9 cellular contexts compared by ENCODE assay signal in the genomic region with DNA sequence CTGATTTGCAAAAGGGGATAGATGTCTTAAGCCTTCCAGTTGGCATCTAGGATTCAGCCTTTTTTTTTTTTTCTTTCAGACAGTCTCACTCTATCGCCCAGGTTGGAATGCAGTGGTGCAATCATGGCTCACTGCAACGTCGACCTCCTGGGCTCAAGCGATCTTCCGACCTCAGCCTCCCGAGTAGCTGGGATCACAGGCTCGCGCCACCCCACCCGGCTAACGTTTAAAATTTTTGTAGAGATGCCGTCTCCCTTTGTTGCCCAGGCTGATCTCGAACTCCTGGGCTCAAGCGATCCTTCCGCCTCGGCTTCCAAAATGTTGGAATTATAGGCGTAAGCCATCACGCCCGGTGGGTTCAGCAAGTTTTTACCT. TPM values are rescaled to one million over a fixed set of nuclear protein-coding genes. Genes with fewer than 3 reads are reported as not detected.
DNase-seq lines count a peak whose midpoint lies in the region; ATAC-seq, FAIRE-seq and TF ChIP-seq lines count a peak whose summit lies in the region.
"Had no signal": no experiment of that assay in that cellular context is flagged by ENCODE, and none has a peak within 500 bp of the region (broad histone marks: within the 10 kb centered on the region; RNA-seq: fewer than 3 reads in every experiment).

No MANE protein-coding gene starts in this region.

- H4K20me1 ChIP-seq in BLaER1: peaks cover 16% of the 10 kb centered on the region; the same call in 1 of the 2 replicates
- peaks cover 17% of the 10 kb centered on the region for H4K20me1 ChIP-seq in GM23338 (replicated peaks; ENCODE audit: insufficient read depth)
- H4K20me1 ChIP-seq in GM12878 (ENCODE audit: control insufficient read depth, insufficient read depth): no peaks in the 10 kb centered on the region
- H4K20me1 ChIP-seq in neural progenitor cell (ENCODE audit: low read depth): no peaks in the 10 kb centered on the region

- TF ChIP-seq EP300 in GM12878 (IDR thresholded peaks at IDR 0.05; ENCODE audit: borderline replicate concordance in 1 of 2, control insufficient read depth in 1 of 2, low read depth in 2 of 2, low read length in 2 of 2): no peak

- CTCF ChIA-PET in GM12878 (lab: Yijun Ruan, JAX): interaction anchor here (1.0 to 5.2 kb wide), 3 partner anchors 20 to 401 kb away, joined by 3 to 56 read pairs (median 20); a partner anchor contains a TSS

- peaks cover 2% of the 10 kb centered on the region; the same call in 1 of the 3 replicates for H3K36me3 Mint-ChIP-seq in GM23338 (ENCODE audit: low read depth)
- H3K36me3 Mint-ChIP-seq in neural progenitor cell: peaks cover 4% of the 10 kb centered on the region

- no peaks in the 10 kb centered on the region for H3K9me2 ChIP-seq in GM23338 (ENCODE audit: insufficient read depth)

- H3K4me1 Mint-ChIP-seq in GM23338 (peaks cover 31% of the 10 kb centered on the region), neural progenitor cell (peaks cover 51% of the 10 kb centered on the region)

- TF ChIP-seq RAD21 in GM12878 (IDR thresholded peaks at IDR 0.05; ENCODE audit: insufficient read depth, low read depth, low read length): no peak

- H2AFZ ChIP-seq in GM23338 (no peak overlapping the region), GM12878 (ENCODE audit: control insufficient read depth, low read depth, low read length) (peak overlapping the region; percentile 60), neural progenitor cell (replicated peaks) (no peak overlapping the region)

- in situ Hi-C loops in GM12878 (cut with MboI): loop anchor here (10.0 kb wide), 1 partner anchor 728 kb away; a partner anchor contains a TSS

- H3K4me3 ChIP-seq in BLaER1 (no peak overlapping the region), GM23338 (0 out of 2 replicates have a peak overlapping the region, but pooled peaks have one; percentile 12), GM12878 (no peak overlapping the region), neural progenitor cell (peak overlapping the region; percentile 93)

- no peak overlapping the region; the same call in 1 of the 2 replicates for H3K27ac ChIP-seq in BLaER1
- H3K27ac ChIP-seq in GM23338 (ENCODE audit: low read depth): 0 out of 2 replicates have a peak overlapping the region, but pooled peaks have one; percentile 34
- H3K27ac ChIP-seq in GM12878 (ENCODE audit: control insufficient read depth, insufficient read depth): no peak overlapping the region
- no peak overlapping the region for H3K27ac ChIP-seq in neural progenitor cell

- H3K4me2 ChIP-seq in BLaER1 (peak overlapping the region; percentile 53), GM23338 (peak overlapping the region; percentile 59; the same call in 1 of the 2 replicates), GM12878 (ENCODE audit: control insufficient read depth, insufficient read depth) (no peak overlapping the region; the same call in 1 of the 2 replicates), neural progenitor cell (no peak overlapping the region)

- POLR2A ChIA-PET in GM12878 (lab: Charles Lee): interaction anchor here (0.6 to 2.6 kb wide), 3 partner anchors 12 to 597 kb away, joined by 4 to 23 read pairs (median 7); a partner anchor contains a TSS

- no peaks in the 10 kb centered on the region for H3K9me3 Mint-ChIP-seq in GM23338
- no peaks in the 10 kb centered on the region for H3K9me3 Mint-ChIP-seq in neural progenitor cell

- H3K9ac ChIP-seq in BLaER1: no peak overlapping the region
- no peak overlapping the region for H3K9ac ChIP-seq in GM12878 (ENCODE audit: control insufficient read depth, insufficient read depth, low read length)
- no peak overlapping the region for H3K9ac ChIP-seq in neural progenitor cell

- H3K27me3 ChIP-seq in BLaER1 (no peaks in the 10 kb centered on the region), GM23338 (ENCODE audit: insufficient read depth) (no peaks in the 10 kb centered on the region), GM12878 (replicated peaks in 1 of 2; ENCODE audit: control insufficient read depth in 2 of 2, insufficient read depth in 2 of 2, low read length in 1 of 2) (no peaks in the 10 kb centered on the region), neural progenitor cell (no peaks in the 10 kb centered on the region)
- H3K27me3 ChIP-seq: breast epithelium had no signal

- H3K79me2 ChIP-seq in GM23338 (replicated peaks; ENCODE audit: insufficient read depth): peaks cover 57% of the 10 kb centered on the region
- peaks cover 67% of the 10 kb centered on the region for H3K79me2 ChIP-seq in GM12878 (ENCODE audit: control insufficient read depth, insufficient read depth, low read length)
- H3K79me2 ChIP-seq in neural progenitor cell (ENCODE audit: low read depth): peaks cover 72% of the 10 kb centered on the region

- peak overlapping the region; percentile 71; the same call in 1 of the 2 replicates for H3K27ac Mint-ChIP-seq in GM23338
- no peak overlapping the region for H3K27ac Mint-ChIP-seq in neural progenitor cell

- peaks cover 3% of the 10 kb centered on the region for H3K27me3 Mint-ChIP-seq in GM23338 (ENCODE audit: insufficient read depth, low read depth, poor library complexity)
- no peaks in the 10 kb centered on the region for H3K27me3 Mint-ChIP-seq in neural progenitor cell (ENCODE audit: insufficient read depth, low read depth)

- H3K4me1 ChIP-seq in BLaER1 (peaks cover 57% of the 10 kb centered on the region), GM23338 (ENCODE audit: insufficient read depth) (peaks cover 30% of the 10 kb centered on the region), GM12878 (ENCODE audit: control insufficient read depth, insufficient read depth, low read length) (peaks cover 14% of the 10 kb centered on the region), neural progenitor cell (peaks cover 20% of the 10 kb centered on the region)

- H3F3A ChIP-seq in GM23338 (replicated peaks; ENCODE audit: low read depth) (no peaks in the 10 kb centered on the region), neural progenitor cell (ENCODE audit: low read depth) (peaks cover 11% of the 10 kb centered on the region)

- peak; percentile 3 for DNase-seq in GM23338 (ENCODE audit: low spot score)
- no peak for DNase-seq in GM12878 (ENCODE audit: low read depth, low spot score)
- no peak for DNase-seq in neural progenitor cell (ENCODE audit: low spot score)
- no peak for DNase-seq in NAMALWA (ENCODE audit: low spot score)
- DNase-seq in middle frontal gyrus (ENCODE audit: extremely low spot score, low spot score): no peak

- no TSS peak for BruUV-seq in GM12878 (replicated peaks; lab: Mats Ljungman, UMichigan)

- TF ChIP-seq POLR2A in GM12878 (IDR thresholded peaks at IDR 0.05; ENCODE audit: low read depth, low read length): no peak

- no peak for ATAC-seq in GM23338
- no peak for ATAC-seq in GM12878
- no peak for ATAC-seq in HG02610 (IDR thresholded peaks at IDR 0.05; ENCODE audit: unreplicated experiment)
- no peak for ATAC-seq in GM19035 (IDR thresholded peaks at IDR 0.05; ENCODE audit: unreplicated experiment)

- H3K4me3 Mint-ChIP-seq in GM23338 (peak overlapping the region; percentile 13; the same call in 1 of the 3 replicates), neural progenitor cell (peak overlapping the region; percentile 99)

- SMC1A ChIA-PET in GM12878 (lab: Charles Lee; ENCODE audit: uncharacterized antibody, unreplicated experiment): no interaction called here

- no peak for TF ChIP-seq CTCF in GM23338 (conservative IDR thresholded peaks at IDR 0.05; ENCODE audit: low read depth in 2 of 2)
- TF ChIP-seq CTCF in GM12878 (IDR thresholded peaks at IDR 0.05 in 2 of 3, conservative IDR thresholded peaks at IDR 0.05 in 1 of 3; ENCODE audit: control insufficient read depth in 2 of 3, extremely low read depth in 1 of 3, insufficient read depth in 1 of 3, low read depth in 3 of 3, low read length in 3 of 3): no peak
- no peak for TF ChIP-seq CTCF in neural progenitor cell (IDR thresholded peaks at IDR 0.05)

- 57% methylated on average over 18 of the region's 18 CpGs for WGBS in GM12878 (ENCODE audit: insufficient coverage, insufficient replicate concordance, low lambda C conversion rate, missing lambda C conversion rate)

- no peak for FAIRE-seq in GM12878 (lab: Jason Lieb, UNC)

- no peaks in the 10 kb centered on the region for H3K9me3 ChIP-seq in BLaER1
- no peaks in the 10 kb centered on the region for H3K9me3 ChIP-seq in GM12878 (replicated peaks; ENCODE audit: control insufficient read depth, insufficient read depth, low read length)
- no peaks in the 10 kb centered on the region for H3K9me3 ChIP-seq in neural progenitor cell (ENCODE audit: low read depth)
- H3K9me3 ChIP-seq: breast epithelium had no signal

- H3K36me3 ChIP-seq in BLaER1 (peaks cover 10% of the 10 kb centered on the region), GM23338 (ENCODE audit: insufficient read depth) (peaks cover 3% of the 10 kb centered on the region; the same call in 1 of the 2 replicates), GM12878 (ENCODE audit: control insufficient read depth in 2 of 2, insufficient read depth in 2 of 2, low read length in 1 of 2) (no peaks in the 10 kb centered on the region), neural progenitor cell (no peaks in the 10 kb centered on the region)
- H3K36me3 ChIP-seq: breast epithelium had no signal

- RAD21 ChIA-PET in GM12878 (lab: Charles Lee; ENCODE audit: unreplicated experiment): interaction anchor here (1.1 to 2.5 kb wide), 3 partner anchors 32 to 407 kb away, joined by 3 to 24 read pairs (median 3); a partner anchor contains a TSS

- intact Hi-C loops in GM12878 (cut with micrococcal nuclease; ENCODE audit: unreplicated experiment): loop anchor here (5.0 kb wide), 1 partner anchor 456 kb away; a partner anchor contains a TSS

RNA-seq across cellular contexts. Expression of a gene that starts 0.6 kb away (rescaled TPM):
- total RNA-seq in GM23338 (2014; rRNA removed; shearing (Covaris generic)): 20.9 and 25.4 TPM in 2 replicates
- polyA plus RNA-seq in GM23338 (2016; fragmentation: Nextera tagmentation; extraction: Ambion mirVana): 8.3 and 10.7 TPM in 2 replicates
- 93.0 and 99.0 TPM in 2 replicates for total RNA-seq in GM12878 (2013; cell fraction: nucleolus; rRNA removed)
- 24.3 and 26.8 TPM in 2 replicates for total RNA-seq in GM12878 (2014; rRNA removed)
- 28.2 and 29.3 TPM in 2 replicates for total RNA-seq in GM12878 (2014; rRNA removed; fragmentation: Illumina TruSeq; extraction: Trizol)
- 18.7 and 25.1 TPM in 2 replicates for total RNA-seq in GM12878 (2021)
- 9.8 TPM for polyA plus RNA-seq in GM12878 (2011; ENCODE audit: low read depth)
- 34.7 and 50.9 TPM in 2 replicates for polyA plus RNA-seq in GM12878 (2011; rRNA removed)
- polyA plus RNA-seq in GM12878 (2011; cell fraction: cytosol; rRNA removed): 13.0 and 13.3 TPM in 2 replicates
- polyA plus RNA-seq in GM12878 (2011; cell fraction: nucleus; rRNA removed): 21.2 and 27.5 TPM in 2 replicates
- polyA plus RNA-seq in GM12878 (2012): 12.2 and 18.4 TPM in 2 replicates
- 32.8 and 37.3 TPM in 2 replicates for polyA plus RNA-seq in GM12878 (2014; fragmentation: Illumina TruSeq; extraction: Trizol)
- 1 to 10 TPM; 6.4 to 7.9 TPM for polyA plus RNA-seq in GM12878 (2014; fragmentation: Nextera tagmentation; extraction: Ambion mirVana)
- 18.6 and 19.6 TPM in 2 replicates for polyA plus RNA-seq in GM12878 (2014; rRNA removed)
- 10 to 100 TPM; 35.0 to 38.1 TPM for polyA plus RNA-seq in GM12878 (2016; fragmentation: Nextera tagmentation; extraction: Ambion mirVana)
- 15.6 and 23.2 TPM in 2 replicates for polyA minus RNA-seq in GM12878 (2011; rRNA and poly(A)+ RNA removed)
- polyA minus RNA-seq in GM12878 (2011; cell fraction: cytosol; rRNA and poly(A)+ RNA removed): 12.2 and 16.0 TPM in 2 replicates
- 18.3 and 27.0 TPM in 2 replicates for polyA minus RNA-seq in GM12878 (2011; cell fraction: nucleus; rRNA and poly(A)+ RNA removed)
- total RNA-seq in neural progenitor cell (ENCODE audit: low replicate concordance): 21.5 and 32.7 TPM in 2 replicates

RNA-seq across cellular contexts. Expression of a gene that starts 1.3 kb away (rescaled TPM):
- total RNA-seq in GM23338 (2014; rRNA removed; shearing (Covaris generic)): 60.1 and 69.3 TPM in 2 replicates
- polyA plus RNA-seq in GM23338 (2016; fragmentation: Nextera tagmentation; extraction: Ambion mirVana): 30.0 and 30.8 TPM in 2 replicates
- 22.9 and 26.4 TPM in 2 replicates for total RNA-seq in GM12878 (2013; cell fraction: nucleolus; rRNA removed)
- total RNA-seq in GM12878 (2014; rRNA removed): 19.9 and 23.3 TPM in 2 replicates
- 20.6 and 20.8 TPM in 2 replicates for total RNA-seq in GM12878 (2014; rRNA removed; fragmentation: Illumina TruSeq; extraction: Trizol)
- total RNA-seq in GM12878 (2021): 23.0 and 26.7 TPM in 2 replicates
- 18.0 TPM for polyA plus RNA-seq in GM12878 (2011; ENCODE audit: low read depth)
- polyA plus RNA-seq in GM12878 (2011; rRNA removed): 19.9 and 23.3 TPM in 2 replicates
- 16.1 and 17.2 TPM in 2 replicates for polyA plus RNA-seq in GM12878 (2011; cell fraction: cytosol; rRNA removed)
- 9.2 and 10.0 TPM in 2 replicates for polyA plus RNA-seq in GM12878 (2011; cell fraction: nucleus; rRNA removed)
- 17.7 and 17.8 TPM in 2 replicates for polyA plus RNA-seq in GM12878 (2012)
- polyA plus RNA-seq in GM12878 (2014; fragmentation: Illumina TruSeq; extraction: Trizol): 25.0 and 31.2 TPM in 2 replicates
- polyA plus RNA-seq in GM12878 (2014; fragmentation: Nextera tagmentation; extraction: Ambion mirVana): 10 to 100 TPM; 14.8 to 17.3 TPM
- 21.3 and 22.0 TPM in 2 replicates for polyA plus RNA-seq in GM12878 (2014; rRNA removed)
- 10 to 100 TPM; 29.6 to 31.8 TPM for polyA plus RNA-seq in GM12878 (2016; fragmentation: Nextera tagmentation; extraction: Ambion mirVana)
- 11.3 and 13.0 TPM in 2 replicates for polyA minus RNA-seq in GM12878 (2011; rRNA and poly(A)+ RNA removed)
- 4.0 and 4.4 TPM in 2 replicates for polyA minus RNA-seq in GM12878 (2011; cell fraction: cytosol; rRNA and poly(A)+ RNA removed)
- polyA minus RNA-seq in GM12878 (2011; cell fraction: nucleus; rRNA and poly(A)+ RNA removed): 8.6 and 15.5 TPM in 2 replicates
- 43.0 and 43.4 TPM in 2 replicates for total RNA-seq in neural progenitor cell (ENCODE audit: low replicate concordance)

RNA-seq across cellular contexts. Expression of a gene that starts 32.3 kb away (rescaled TPM):
- total RNA-seq in GM23338 (2014; rRNA removed; shearing (Covaris generic)): 54.6 and 61.3 TPM in 2 replicates
- polyA plus RNA-seq in GM23338 (2016; fragmentation: Nextera tagmentation; extraction: Ambion mirVana) (48.0 and 49.7 TPM in 2 replicates), GM12878 (2011; rRNA removed) (14.9 TPM in 2 replicates), GM12878 (2014; fragmentation: Illumina TruSeq; extraction: Trizol) (34.3 and 34.4 TPM in 2 replicates), GM12878 (2014; fragmentation: Nextera tagmentation; extraction: Ambion mirVana) (10 to 100 TPM; 15.2 to 20.2 TPM), GM12878 (2014; rRNA removed) (23.6 and 24.8 TPM in 2 replicates), GM12878 (2016; fragmentation: Nextera tagmentation; extraction: Ambion mirVana) (10 to 100 TPM; 43.6 to 44.1 TPM)
- 85.6 and 87.7 TPM in 2 replicates for total RNA-seq in GM12878 (2013; cell fraction: nucleolus; rRNA removed)
- total RNA-seq in GM12878 (2014; rRNA removed) (22.1 and 22.5 TPM in 2 replicates), GM12878 (2014; rRNA removed; fragmentation: Illumina TruSeq; extraction: Trizol) (27.3 and 27.8 TPM in 2 replicates), GM12878 (2021) (35.7 and 42.3 TPM in 2 replicates), neural progenitor cell (ENCODE audit: low replicate concordance) (47.3 and 57.1 TPM in 2 replicates)
- 10.7 TPM for polyA plus RNA-seq in GM12878 (2011; ENCODE audit: low read depth)
- 20.3 and 23.6 TPM in 2 replicates for polyA plus RNA-seq in GM12878 (2011; cell fraction: cytosol; rRNA removed)
- 34.6 and 36.1 TPM in 2 replicates for polyA plus RNA-seq in GM12878 (2011; cell fraction: nucleus; rRNA removed)
- polyA plus RNA-seq in GM12878 (2012): 13.1 and 15.7 TPM in 2 replicates
- polyA minus RNA-seq in GM12878 (2011; rRNA and poly(A)+ RNA removed): 52.6 and 55.4 TPM in 2 replicates
- polyA minus RNA-seq in GM12878 (2011; cell fraction: cytosol; rRNA and poly(A)+ RNA removed): 15.5 and 21.2 TPM in 2 replicates
- 42.8 and 57.3 TPM in 2 replicates for polyA minus RNA-seq in GM12878 (2011; cell fraction: nucleus; rRNA and poly(A)+ RNA removed)

Comparison
In these comparisons a context has a peak if more than half of its experiments do, and no peak if none do; other contexts are left out.
1. H3K4me2 ChIP-seq: peak in BLaER1 (single experiment) and GM23338 (single experiment); none in GM12878 (single experiment) and neural progenitor cell (single experiment).
2. H3K4me3 ChIP-seq: peak in GM23338 (single experiment) and neural progenitor cell (single experiment); none in BLaER1 (single experiment) and GM12878 (single experiment).